9 cellular contexts compared by ENCODE assay signal in the genomic region with DNA sequence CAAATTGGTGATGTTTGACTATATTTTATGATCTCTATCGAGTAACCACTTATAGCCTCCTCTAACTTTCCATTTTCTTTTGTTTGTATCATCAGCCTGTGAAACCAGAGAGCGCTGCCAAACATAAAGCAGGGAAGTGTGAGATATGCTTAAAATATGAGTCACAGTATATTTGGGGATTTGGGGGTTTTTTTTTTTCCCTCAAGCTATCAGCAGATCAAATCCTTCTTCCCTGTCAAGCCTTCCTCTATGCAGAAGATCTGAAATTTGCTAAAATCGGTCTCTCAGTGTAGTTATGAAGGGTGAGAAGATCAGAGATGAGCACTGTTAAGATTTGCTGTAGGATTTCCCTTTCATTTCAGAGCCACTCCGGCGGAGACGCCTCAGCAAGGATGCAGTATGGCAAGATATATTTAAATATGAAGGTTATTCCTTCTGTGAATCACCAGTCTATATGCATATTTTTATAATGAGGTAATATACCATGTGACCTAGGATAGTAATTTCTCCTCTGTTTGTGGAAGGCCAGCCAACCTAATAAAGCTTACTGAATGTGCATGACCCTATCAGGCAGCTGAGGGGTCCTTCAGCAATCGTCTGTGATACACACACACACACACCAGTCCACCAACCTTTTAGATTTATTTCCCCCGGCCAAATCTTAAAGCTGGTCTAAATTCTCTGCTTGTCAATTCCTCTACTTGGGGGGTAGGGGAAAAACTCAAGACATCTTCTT.
DNase-seq lines count a peak whose midpoint lies in the region; ATAC-seq and TF ChIP-seq lines count a peak whose summit lies in the region.
"Had no signal": no experiment of that assay in that cellular context is flagged by ENCODE, and none has a peak within 500 bp of the region (broad histone marks: within the 10 kb centered on the region; RNA-seq: fewer than 3 reads in every experiment).

No MANE protein-coding gene starts in this region.

- H3K27ac ChIP-seq in endodermal cell (ENCODE audit: low read depth, low read length): peak overlapping the region; percentile 77
- no peak overlapping the region for H3K27ac ChIP-seq in neural progenitor cell
- no peak overlapping the region for H3K27ac ChIP-seq in H9 (ENCODE audit: insufficient read length, low read depth, low read length)

- no peak overlapping the region for H3K56ac ChIP-seq in H9 (ENCODE audit: insufficient read length, low read depth, low read length)

- H2BK15ac ChIP-seq in H9 (ENCODE audit: low read depth, low read length): no peak overlapping the region

- WGBS in endodermal cell (ENCODE audit: insufficient coverage in 1 of 2, insufficient read length in 1 of 2), 2 experiments: 80 to 91% methylated on average over 1 to 7 of the region's 8 CpGs
- no CpG with 5 or more reads among the region's 8 CpGs for WGBS in H9 (ENCODE audit: extremely low coverage, insufficient read length, low lambda C conversion rate)

- H4K91ac ChIP-seq in H9 (ENCODE audit: insufficient read length, low read depth, low read length): no peak overlapping the region

- H4K20me1 ChIP-seq in neural progenitor cell (ENCODE audit: low read depth) (peaks cover 4% of the 10 kb centered on the region), H9 (ENCODE audit: control insufficient read depth, insufficient read depth, insufficient read length) (no peaks in the 10 kb centered on the region)

- H3K4me2 ChIP-seq in neural progenitor cell: no peak overlapping the region
- H3K4me2 ChIP-seq in H9 (ENCODE audit: insufficient read depth, insufficient read length, low read length): no peak overlapping the region

- no peak overlapping the region for H4K8ac ChIP-seq in H9 (replicated peaks; ENCODE audit: insufficient read length, low read depth, low read length)

- no peaks in the 10 kb centered on the region for H3K79me2 ChIP-seq in neural progenitor cell (ENCODE audit: low read depth)
- H3K79me2 ChIP-seq in H9 (ENCODE audit: insufficient read depth, low read length): no peaks in the 10 kb centered on the region

- H3K27me3 Mint-ChIP-seq in endodermal cell (ENCODE audit: insufficient read depth): no peaks in the 10 kb centered on the region
- peaks cover 2% of the 10 kb centered on the region for H3K27me3 Mint-ChIP-seq in neural progenitor cell (ENCODE audit: insufficient read depth, low read depth)
- no peaks in the 10 kb centered on the region for H3K27me3 Mint-ChIP-seq in H9 (ENCODE audit: low read depth)

- H2AFZ ChIP-seq in neural progenitor cell (replicated peaks) (no peak overlapping the region), H9 (ENCODE audit: low read length) (no peak overlapping the region)

- H3K23me2 ChIP-seq in H9 (ENCODE audit: insufficient read length, low read depth, low read length, poor library complexity, severe bottlenecking): no peaks in the 10 kb centered on the region

- no peak overlapping the region for H2BK5ac ChIP-seq in H9 (ENCODE audit: insufficient read length, low read length)

- no peaks in the 10 kb centered on the region for H3F3A ChIP-seq in neural progenitor cell (ENCODE audit: low read depth)

- no peak overlapping the region for H3K4me3 ChIP-seq in endodermal cell (ENCODE audit: low read length)
- no peak overlapping the region for H3K4me3 ChIP-seq in neural progenitor cell

- no peak overlapping the region for H4K5ac ChIP-seq in H9 (ENCODE audit: insufficient read length, low read depth, low read length)

- H3K9me3 ChIP-seq in endodermal cell (ENCODE audit: control insufficient read depth, low read length) (no peaks in the 10 kb centered on the region), neural progenitor cell (ENCODE audit: low read depth) (no peaks in the 10 kb centered on the region), H9 (ENCODE audit: control insufficient read depth, low read depth, low read length) (no peaks in the 10 kb centered on the region)

- no peaks in the 10 kb centered on the region for H3K4me1 ChIP-seq in endodermal cell (ENCODE audit: control insufficient read depth, insufficient read depth, low read length)
- H3K4me1 ChIP-seq in neural progenitor cell: no peaks in the 10 kb centered on the region
- H3K4me1 ChIP-seq in H9 (ENCODE audit: insufficient read depth, low read length): 0 out of 2 replicates have a peak, but pooled peaks cover 3% of the 10 kb centered on the region

- H3K4me3 Mint-ChIP-seq in endodermal cell (no peak overlapping the region), neural progenitor cell (no peak overlapping the region), H9 (no peak overlapping the region)

- ATAC-seq in HG03139 (IDR thresholded peaks at IDR 0.05; ENCODE audit: unreplicated experiment): no peak

- H3K27me3 ChIP-seq in endodermal cell (ENCODE audit: control insufficient read depth, insufficient read depth, low read length, poor library complexity, severe bottlenecking): no peaks in the 10 kb centered on the region
- H3K27me3 ChIP-seq in neural progenitor cell: no peaks in the 10 kb centered on the region
- H3K27me3 ChIP-seq in H9 (ENCODE audit: insufficient read depth, low read length): no peaks in the 10 kb centered on the region

- H2AK5ac ChIP-seq in H9 (ENCODE audit: insufficient read length, low read length): no peak overlapping the region

- H3T11ph ChIP-seq in H9 (ENCODE audit: low read length): no peak overlapping the region

- no peak overlapping the region for H3K18ac ChIP-seq in H9 (ENCODE audit: insufficient read length, low read depth, low read length)

- no peak overlapping the region for H3K4ac ChIP-seq in H9 (ENCODE audit: low read depth, low read length)

- H3K36me3 Mint-ChIP-seq in endodermal cell (ENCODE audit: low read depth): peaks cover 28% of the 10 kb centered on the region
- H3K36me3 Mint-ChIP-seq in neural progenitor cell: peaks cover 11% of the 10 kb centered on the region
- H3K36me3 Mint-ChIP-seq in H9 (ENCODE audit: insufficient read depth in 1 of 3, low read depth in 3 of 3): peaks cover 0 to 24% (median 14%) of the 10 kb centered on the region in 3 experiments; a peak in 4 of 7 replicates

- H3K27ac Mint-ChIP-seq in endodermal cell (no peak overlapping the region), neural progenitor cell (peak overlapping the region; percentile 50), H9 (no peak overlapping the region; a peak in 1 of 7 replicates)

- H2BK120ac ChIP-seq in H9 (ENCODE audit: low read depth, low read length, poor library complexity, severe bottlenecking): no peak overlapping the region

- TF ChIP-seq CTCF in endodermal cell (conservative IDR thresholded peaks at IDR 0.05): no peak
- TF ChIP-seq CTCF in neural progenitor cell (IDR thresholded peaks at IDR 0.05): no peak
- TF ChIP-seq CTCF in H9 (conservative IDR thresholded peaks at IDR 0.05): no peak

- no peak overlapping the region for H2BK20ac ChIP-seq in H9 (ENCODE audit: low read depth, low read length, poor library complexity, severe bottlenecking)

- H3K4me1 Mint-ChIP-seq in endodermal cell (peaks cover 30% of the 10 kb centered on the region), neural progenitor cell (peaks cover 33% of the 10 kb centered on the region), H9 (peaks cover 15 to 18% of the 10 kb centered on the region in 2 experiments)

- H3K9me3 Mint-ChIP-seq in endodermal cell: no peaks in the 10 kb centered on the region
- H3K9me3 Mint-ChIP-seq in neural progenitor cell: no peaks in the 10 kb centered on the region
- no peaks in the 10 kb centered on the region for H3K9me3 Mint-ChIP-seq in H9

- no peaks in the 10 kb centered on the region for H3K79me1 ChIP-seq in H9 (ENCODE audit: insufficient read depth, low read depth, low read length, poor library complexity, severe bottlenecking)

- H3K9ac ChIP-seq in endodermal cell (ENCODE audit: extremely low read depth, low read length, poor library complexity, severe bottlenecking) (no peak overlapping the region), neural progenitor cell (no peak overlapping the region), H9 (ENCODE audit: extremely low read depth, insufficient read length, low read length) (no peak overlapping the region)

- H3K36me3 ChIP-seq in endodermal cell (ENCODE audit: control insufficient read depth, insufficient read depth, low read length) (no peaks in the 10 kb centered on the region), neural progenitor cell (no peaks in the 10 kb centered on the region)

- H2BK12ac ChIP-seq in H9 (ENCODE audit: insufficient read length, low read depth, low read length): no peak overlapping the region

- no peak overlapping the region for H3K23ac ChIP-seq in H9 (ENCODE audit: insufficient read length, low read depth, low read length)

- DNase-seq in Daoy (ENCODE audit: low read depth): peak; percentile 59
- DNase-seq in RPMI7951 (ENCODE audit: low read depth): peak; percentile 76
- no peak for DNase-seq in endodermal cell
- DNase-seq in neural progenitor cell (ENCODE audit: low spot score): no peak
- DNase-seq in T-helper 1 cell: no peak
- no peak for DNase-seq in H9
- no peak for DNase-seq in midbrain (lab: John Stamatoyannopoulos, UW)
- DNase-seq: NCI-H1694 had no signal

- H3K14ac ChIP-seq in H9 (ENCODE audit: insufficient read depth, low read length): no peak overlapping the region

Comparison
In these comparisons a context has a peak if more than half of its experiments do, and no peak if none do; other contexts are left out.
1. DNase-seq: peak in Daoy (single experiment) and RPMI7951 (single experiment); none in endodermal cell (single experiment), neural progenitor cell (single experiment), T-helper 1 cell (0 of 5), H9 (single experiment) and midbrain (single experiment).